In genomic region chr13:59641758-59642157, GRCh38 we compare ENCODE assay signal across 27 cellular contexts.
DNase-seq lines count a peak whose midpoint lies in the region; ATAC-seq and TF ChIP-seq lines count a peak whose summit lies in the region.
"Had no signal": no experiment of that assay in that cellular context is flagged by ENCODE, and none has a peak within 500 bp of the region (broad histone marks: within the 10 kb centered on the region; RNA-seq: fewer than 3 reads in every experiment).

No MANE protein-coding gene starts in this region.

- no peaks in the 10 kb centered on the region for H3K9me3 ChIP-seq in A673 (ENCODE audit: low read depth, low read length, poor library complexity, severe bottlenecking)
- H3K9me3 ChIP-seq: colonic mucosa, esophagus squamous epithelium, heart left ventricle, thoracic aorta, uterus had no signal

- H3K27me3 Mint-ChIP-seq in activated T-helper 17 cell treated with anti-CD3 and anti-CD28 coated beads, Interleukin-2, amount 50 U/mL, for 72 hours = peaks cover 8% of the 10 kb centered on the region

- BruUV-seq in A673 (replicated peaks; lab: Mats Ljungman, UMichigan) = no TSS peak

- intact Hi-C loops in A673 (cut with micrococcal nuclease; ENCODE audit: unreplicated experiment) = no loop called here

- H3K9me3 Mint-ChIP-seq in activated T-helper 17 cell treated with anti-CD3 and anti-CD28 coated beads, Interleukin-2, amount 50 U/mL, for 72 hours = no peaks in the 10 kb centered on the region
- H3K9me3 Mint-ChIP-seq: endodermal cell had no signal

- H3K36me3 Mint-ChIP-seq in activated T-helper 17 cell treated with anti-CD3 and anti-CD28 coated beads, Interleukin-2, amount 50 U/mL, for 72 hours (ENCODE audit: low read depth) = no peaks in the 10 kb centered on the region

- CTCF ChIA-PET in A673 (lab: Charles Lee) = no interaction called here

- DNase-seq in A673 (ENCODE audit: low spot score) (peak; percentile 33), GM03348 (ENCODE audit: low spot score) (peak; percentile 34), NCI-H526 treated with DMSO at 0.1 percent for 48 hours (lab: John Stamatoyannopoulos, UW) (peak; percentile 96), fibroblast of pulmonary artery (ENCODE audit: low read depth) (peak; percentile 18), coronary artery (ENCODE audit: low spot score) (no peak)
- no peak for DNase-seq in effector CD8-positive, alpha-beta T cell (lab: John Stamatoyannopoulos, UW)
- DNase-seq: activated CD4-positive, alpha-beta T cell treated with anti-CD3 and anti-CD28 coated beads for 36 hours; activated gamma-delta T cell treated with Interleukin-2 at 50 U/mL for 16 hours; brain microvascular endothelial cell; colonic mucosa; COR-L47; esophagus squamous epithelium; heart left ventricle; left cardiac atrium; mammary epithelial cell; NCI-H1048; NCI-H1694 treated with DMSO at 0.1 percent for 48 hours; retina; stimulated activated CD4-positive, alpha-beta T cell treated with anti-CD3 and anti-CD28 coated beads, Interleukin-4, amount 100 ng/mL, for 4 hours; stimulated activated naive CD4-positive, alpha-beta T cell; T-helper 17 cell; uterus had no signal

- H3K4me3 ChIP-seq in A673 (ENCODE audit: low read depth, low read length, poor library complexity, severe bottlenecking) (no peak overlapping the region), fibroblast of pulmonary artery (replicated peaks; ENCODE audit: low read depth, low read length) (no peak overlapping the region), coronary artery (no peak overlapping the region)
- H3K4me3 ChIP-seq: BLaER1 treated with 17β-estradiol and CSF1 and Interleukin-3, amounts not matched to agents 10 nM and 100 nM; colonic mucosa; esophagus squamous epithelium; heart left ventricle; thoracic aorta; uterus had no signal

- no peak overlapping the region for H3K27ac Mint-ChIP-seq in activated T-helper 17 cell treated with anti-CD3 and anti-CD28 coated beads, Interleukin-2, amount 50 U/mL, for 72 hours
- H3K27ac Mint-ChIP-seq: activated CD4-positive, alpha-beta T cell treated with anti-CD3 and anti-CD28 coated beads for 36 hours; endodermal cell; T-helper 17 cell had no signal

- no peaks in the 10 kb centered on the region for H3K27me3 ChIP-seq in A673 (replicated peaks; ENCODE audit: insufficient read depth, low read depth, low read length, poor library complexity)
- H3K27me3 ChIP-seq: BLaER1 treated with 17β-estradiol and CSF1 and Interleukin-3, amounts not matched to agents 10 nM and 100 nM; brain microvascular endothelial cell; colonic mucosa; esophagus squamous epithelium; heart left ventricle; uterus had no signal

- no peak overlapping the region for H3K4me3 Mint-ChIP-seq in activated T-helper 17 cell treated with anti-CD3 and anti-CD28 coated beads, Interleukin-2, amount 50 U/mL, for 72 hours
- H3K4me3 Mint-ChIP-seq: activated CD4-positive, alpha-beta T cell treated with anti-CD3 and anti-CD28 coated beads for 36 hours; endodermal cell; T-helper 17 cell had no signal

- no peaks in the 10 kb centered on the region for H3K4me1 Mint-ChIP-seq in activated T-helper 17 cell treated with anti-CD3 and anti-CD28 coated beads, Interleukin-2, amount 50 U/mL, for 72 hours
- H3K4me1 Mint-ChIP-seq: activated CD4-positive, alpha-beta T cell treated with anti-CD3 and anti-CD28 coated beads for 36 hours; T-helper 17 cell had no signal

- H3K4me1 ChIP-seq in A673 (ENCODE audit: insufficient read depth, low read length, poor library complexity, severe bottlenecking) = peaks cover 12% of the 10 kb centered on the region
- H3K4me1 ChIP-seq: colonic mucosa, uterus had no signal

- TF ChIP-seq CTCF in A673 (conservative IDR thresholded peaks at IDR 0.05; ENCODE audit: low read depth, low read length) (no peak), fibroblast of pulmonary artery (IDR thresholded peaks at IDR 0.05; ENCODE audit: low read length, missing control alignments) (no peak), coronary artery (IDR thresholded peaks at IDR 0.05) (no peak)

- H3K36me3 ChIP-seq in A673 (ENCODE audit: insufficient read depth, low read length, poor library complexity, severe bottlenecking) = no peaks in the 10 kb centered on the region
- H3K36me3 ChIP-seq: BLaER1 treated with 17β-estradiol and CSF1 and Interleukin-3, amounts not matched to agents 10 nM and 100 nM; brain microvascular endothelial cell; colonic mucosa; esophagus squamous epithelium; heart left ventricle; thoracic aorta; uterus had no signal

- H3K27ac ChIP-seq in A673 (ENCODE audit: low read depth, low read length, poor library complexity, severe bottlenecking) (no peak overlapping the region), coronary artery (no peak overlapping the region)
- H3K27ac ChIP-seq: BLaER1 treated with 17β-estradiol and CSF1 and Interleukin-3, amounts not matched to agents 10 nM and 100 nM; brain microvascular endothelial cell; colonic mucosa; esophagus squamous epithelium; heart left ventricle; thoracic aorta; uterus had no signal

- ATAC-seq in HG03159 (IDR thresholded peaks at IDR 0.05; ENCODE audit: unreplicated experiment) = no peak
- no peak for ATAC-seq in activated T-helper 17 cell treated with anti-CD3 and anti-CD28 coated beads, Interleukin-2, amount 50 U/mL, for 72 hours (replicated peaks)
- ATAC-seq: activated CD4-positive, alpha-beta T cell treated with anti-CD3 and anti-CD28 coated beads for 36 hours; heart left ventricle; left cardiac atrium; T-helper 17 cell had no signal

- POLR2A ChIA-PET in A673 (lab: Charles Lee; ENCODE audit: low non-redundant PET) = no interaction called here

Comparison
In these comparisons a context has a peak if more than half of its experiments do, and no peak if none do; other contexts are left out.
1. DNase-seq: peak in A673 (single experiment), GM03348 (single experiment), NCI-H526 treated with DMSO at 0.1 percent for 48 hours (single experiment) and fibroblast of pulmonary artery (single experiment); none in coronary artery (single experiment) and effector CD8-positive, alpha-beta T cell (single experiment).